Comparison of ENCODE assay signal across 26 cellular contexts in genomic region chr5:17177491-17178204, GRCh38.
"Had no signal": no experiment of that assay in that cellular context is flagged by ENCODE, and none has a peak within 500 bp of the region (broad histone marks: within the 10 kb centered on the region; RNA-seq: fewer than 3 reads in every experiment).

No MANE protein-coding gene starts in this region.

- H3K36me3 ChIP-seq: colonic mucosa, pancreas, right lobe of liver, tibial artery, upper lobe of left lung had no signal

- H3K9me3 Mint-ChIP-seq: dendritic cell treated with granulocyte-macrophage colony-stimulating factor and Interleukin-4, amounts not matched to agents 40 ng/mL and 50 ng/mL, for 4 days; endodermal cell; memory B cell; nephron progenitor cell; stimulated activated memory B cell treated with anti-CD40 and anti-IgM and Interleukin-4, amounts not matched to agents 10 μg/mL and 1 μg/mL and 100 μg/mL, for 72 hours had no signal

- H3K4me3 ChIP-seq: colonic mucosa, lung, mucosa of descending colon, pancreas, right lobe of liver, testis, tibial artery, upper lobe of left lung had no signal

- H3K27me3 Mint-ChIP-seq: memory B cell; progenitor cell of endocrine pancreas; stimulated activated memory B cell treated with anti-CD40 and anti-IgM and Interleukin-4, amounts not matched to agents 10 μg/mL and 1 μg/mL and 100 μg/mL, for 72 hours had no signal

- DNase-seq: colonic mucosa; effector CD8-positive, alpha-beta T cell; endodermal cell; head of caudate nucleus; mucosa of descending colon; naive B cell; nephron progenitor cell; nucleus accumbens; pancreas; right lobe of liver; stimulated activated CD4-positive, alpha-beta T cell treated with anti-CD3 and anti-CD28 coated beads, Interleukin-2, amount 100 ng/mL, for 24 hours; stimulated activated CD4-positive, alpha-beta T cell treated with anti-CD3 and anti-CD28 coated beads, Interleukin-4, amount 100 ng/mL, for 24 hours; stimulated activated naive CD8-positive, alpha-beta T cell treated with anti-CD3 and anti-CD28 coated beads, Interleukin-15, Interleukin-2, amounts not matched to agents 100 U/mL and 50 U/mL, for 24 hours; substantia nigra; testis; tibial artery; upper lobe of left lung had no signal

- H3K27me3 ChIP-seq: colonic mucosa, pancreas, right lobe of liver, testis, tibial artery, upper lobe of left lung had no signal

- H3K27ac Mint-ChIP-seq: dendritic cell treated with granulocyte-macrophage colony-stimulating factor and Interleukin-4, amounts not matched to agents 40 ng/mL and 50 ng/mL, for 4 days; endodermal cell; memory B cell; naive B cell; nephron progenitor cell; progenitor cell of endocrine pancreas; stimulated activated memory B cell treated with anti-CD40 and anti-IgM and Interleukin-4, amounts not matched to agents 10 μg/mL and 1 μg/mL and 100 μg/mL, for 72 hours had no signal

- H3K4me1 Mint-ChIP-seq: central memory CD8-positive, alpha-beta T cell; memory B cell; naive B cell; stimulated activated memory B cell treated with anti-CD40 and anti-IgM and Interleukin-4, amounts not matched to agents 10 μg/mL and 1 μg/mL and 100 μg/mL, for 72 hours had no signal

- H3K9me3 ChIP-seq: colonic mucosa, mucosa of descending colon, pancreas, right lobe of liver, testis, tibial artery, upper lobe of left lung had no signal

- H3K4me1 ChIP-seq: colonic mucosa, pancreas, right lobe of liver, testis, tibial artery had no signal

- H3K4me3 Mint-ChIP-seq: central memory CD8-positive, alpha-beta T cell; dendritic cell treated with granulocyte-macrophage colony-stimulating factor and Interleukin-4, amounts not matched to agents 40 ng/mL and 50 ng/mL, for 4 days; endodermal cell; memory B cell; mesothelial cell of epicardium; naive B cell; nephron progenitor cell; stimulated activated memory B cell treated with anti-CD40 and anti-IgM and Interleukin-4, amounts not matched to agents 10 μg/mL and 1 μg/mL and 100 μg/mL, for 72 hours had no signal

- ATAC-seq: esophagus mucosa; mucosa of descending colon; right lobe of liver; stimulated activated memory B cell treated with anti-CD40 and anti-IgM and Interleukin-4, amounts not matched to agents 10 μg/mL and 1 μg/mL and 100 μg/mL, for 72 hours; stimulated activated naive CD8-positive, alpha-beta T cell treated with anti-CD3 and anti-CD28 coated beads, Interleukin-15, Interleukin-2, amounts not matched to agents 100 U/mL and 50 U/mL, for 24 hours had no signal

- H3K27ac ChIP-seq: colonic mucosa, epithelial cell of prostate, pancreas, right lobe of liver, testis, tibial artery, upper lobe of left lung had no signal

- H3K36me3 Mint-ChIP-seq: mesothelial cell of epicardium had no signal
